In genomic region chr2:54424555-54425163, GRCh38 we compare ENCODE assay signal across 1 cellular context.
TF ChIP-seq lines count a peak whose summit lies in the region.

No MANE protein-coding gene starts in this region.

TF ChIP-seq in GM23338, 12 proteins besides CTCF, POLR2A, EP300 and RAD21 (continued from another document):
- TF ChIP-seq ZNF462 (CRISPR knock-in tag; IDR thresholded peaks at IDR 0.05), result no peak
- TF ChIP-seq NANOG (IDR thresholded peaks at IDR 0.05; ENCODE audit: borderline replicate concordance), result no peak
- no peak for TF ChIP-seq EZH2 (IDR thresholded peaks at IDR 0.05; ENCODE audit: low read depth, unreplicated experiment)
- no peak for TF ChIP-seq ZNF331 (CRISPR knock-in tag; IDR thresholded peaks at IDR 0.05; ENCODE audit: low read depth)
